15 cellular contexts compared by ENCODE assay signal in genomic region chr19:49559928-49560327, GRCh38. TPM values are rescaled to one million over a fixed set of nuclear protein-coding genes. Genes with fewer than 3 reads are reported as not detected.
DNase-seq lines count a peak whose midpoint lies in the region; ATAC-seq lines count a peak whose summit lies in the region.
"Had no signal": no experiment of that assay in that cellular context is flagged by ENCODE, and none has a peak within 500 bp of the region (broad histone marks: within the 10 kb centered on the region; RNA-seq: fewer than 3 reads in every experiment).

No MANE protein-coding gene starts in this region.

- H3K9me3 ChIP-seq in mesenchymal stem cell (ENCODE audit: control insufficient read depth, low read length) = no peaks in the 10 kb centered on the region
- H3K9me3 ChIP-seq: suprapubic skin had no signal

- 90% methylated on average over 15 of the region's 15 CpGs for WGBS in mesenchymal stem cell

- no peak overlapping the region for H2BK15ac ChIP-seq in mesenchymal stem cell (ENCODE audit: low read depth, poor library complexity, severe bottlenecking)

- DNase-seq in activated CD4-positive, alpha-beta T cell treated with anti-CD3 and anti-CD28 coated beads for 36 hours = peak; percentile 55
- no peak for DNase-seq in activated CD4-positive, alpha-beta T cell treated with anti-CD3 and anti-CD28 coated beads for 1 hour
- peak; percentile 34 to 40 for DNase-seq in activated T-cell treated with anti-CD3 and anti-CD28 coated beads, Interleukin-2, amount 50 U/mL, for 72 hours
- DNase-seq in mesenchymal stem cell = no peak
- DNase-seq in stimulated activated naive CD8-positive, alpha-beta T cell treated with anti-CD3 and anti-CD28 coated beads, Interleukin-15, Interleukin-2, amounts not matched to agents 100 U/mL and 50 U/mL, for 24 hours = peak; percentile 48
- no peak for DNase-seq in stimulated activated naive CD4-positive, alpha-beta T cell treated with Interleukin-2 at 50 U/mL for 16 hours (lab: John Stamatoyannopoulos, UW)
- DNase-seq: KBM-7, NCI-H2081 treated with DMSO at 0.1 percent for 48 hours had no signal

- no peaks in the 10 kb centered on the region for H3K27me3 Mint-ChIP-seq in activated CD4-positive, alpha-beta T cell treated with anti-CD3 and anti-CD28 coated beads for 36 hours
- no peaks in the 10 kb centered on the region for H3K27me3 Mint-ChIP-seq in activated T-cell treated with anti-CD3 and anti-CD28 coated beads, Interleukin-2, amount 50 U/mL, for 72 hours (ENCODE audit: low read depth)
- H3K27me3 Mint-ChIP-seq: memory B cell had no signal

- no peak overlapping the region for H3K14ac ChIP-seq in mesenchymal stem cell (ENCODE audit: low read length in 2 of 2)

- peak overlapping the region in 1 of 2 experiments; percentile 35 for H2BK12ac ChIP-seq in mesenchymal stem cell (ENCODE audit: low read length in 2 of 2)

- H3K79me1 ChIP-seq in mesenchymal stem cell (replicated peaks; ENCODE audit: low read length, poor library complexity, severe bottlenecking) = peaks cover 25% of the 10 kb centered on the region

- H2BK120ac ChIP-seq in mesenchymal stem cell (ENCODE audit: low read depth, low read length) = no peak overlapping the region

- H3K4ac ChIP-seq in mesenchymal stem cell (ENCODE audit: low read depth in 1 of 2, low read length in 2 of 2) = no peak overlapping the region

- H3K27ac Mint-ChIP-seq in activated CD4-positive, alpha-beta T cell treated with anti-CD3 and anti-CD28 coated beads for 36 hours = peak overlapping the region; percentile 94
- peak overlapping the region; percentile 86 for H3K27ac Mint-ChIP-seq in activated T-cell treated with anti-CD3 and anti-CD28 coated beads, Interleukin-2, amount 50 U/mL, for 72 hours

- no peak for ATAC-seq in activated CD4-positive, alpha-beta T cell treated with anti-CD3 and anti-CD28 coated beads for 36 hours
- peak in 1 of 2 donors; percentile 2 for ATAC-seq in activated T-cell treated with anti-CD3 and anti-CD28 coated beads, Interleukin-2, amount 50 U/mL, for 72 hours (replicated peaks in 1 of 2)
- ATAC-seq in stimulated activated naive CD8-positive, alpha-beta T cell treated with anti-CD3 and anti-CD28 coated beads, Interleukin-15, Interleukin-2, amounts not matched to agents 100 U/mL and 50 U/mL, for 24 hours = no peak
- no peak for ATAC-seq in HG02623 (IDR thresholded peaks at IDR 0.05; ENCODE audit: unreplicated experiment)
- ATAC-seq in activated CD4-positive, CD25-positive, alpha-beta regulatory T cell treated with anti-CD3 and anti-CD28 coated beads, Interleukin-2, amount 50 U/mL, for 24 hours = no peak

- H3K4me3 Mint-ChIP-seq in activated CD4-positive, alpha-beta T cell treated with anti-CD3 and anti-CD28 coated beads for 36 hours = peak overlapping the region; percentile 74
- peak overlapping the region; percentile 79 to 86 for H3K4me3 Mint-ChIP-seq in activated T-cell treated with anti-CD3 and anti-CD28 coated beads, Interleukin-2, amount 50 U/mL, for 72 hours

- CTCF ChIA-PET in activated CD4-positive, alpha-beta T cell treated with anti-CD3 and anti-CD28 coated beads for 36 hours (lab: Charles Lee) = interaction anchor here (1.3 to 12.0 kb wide), 3 partner anchors 10 to 113 kb away, joined by 3 to 161 read pairs (median 30); no protein-coding TSS in a partner anchor

- no peak overlapping the region for H2BK5ac ChIP-seq in mesenchymal stem cell (ENCODE audit: low read depth, low read length, poor library complexity, severe bottlenecking)

- no peak overlapping the region for H2AFZ ChIP-seq in mesenchymal stem cell (ENCODE audit: low read depth, low read length)
- H2AFZ ChIP-seq: hepatocyte, PC-9 had no signal

- POLR2A ChIA-PET in activated CD4-positive, alpha-beta T cell treated with anti-CD3 and anti-CD28 coated beads for 36 hours (lab: Charles Lee) = interaction anchor here (0.5 to 0.6 kb wide), 3 partner anchors 13 to 52 kb away, joined by 3 to 4 read pairs (median 3); no protein-coding TSS in a partner anchor

- peaks cover 52 to 60% of the 10 kb centered on the region in 2 experiments for H3K36me3 ChIP-seq in mesenchymal stem cell (ENCODE audit: control insufficient read depth in 1 of 2, insufficient read depth in 2 of 2, low read depth in 1 of 2, low read length in 2 of 2)

- H3K4me1 ChIP-seq in mesenchymal stem cell (ENCODE audit: control insufficient read depth, insufficient read depth, low read depth, low read length) = peaks cover 5% of the 10 kb centered on the region

- no peak overlapping the region for H2AK5ac ChIP-seq in mesenchymal stem cell (ENCODE audit: low read length, severe bottlenecking)

- intact Hi-C loops in activated CD4-positive, alpha-beta T cell treated with anti-CD3 and anti-CD28 coated beads for 36 hours (cut with DNase I, micrococcal nuclease) = loop anchor here in 1 of 2 experiments (10.0 kb wide), 1 partner anchor 685 kb away; the partner anchor contains the start of gene PPP1R15A

- peaks cover 60% of the 10 kb centered on the region for H3K36me3 Mint-ChIP-seq in activated CD4-positive, alpha-beta T cell treated with anti-CD3 and anti-CD28 coated beads for 36 hours (ENCODE audit: low read depth)
- peaks cover 7 to 19% of the 10 kb centered on the region in 2 donors for H3K36me3 Mint-ChIP-seq in activated T-cell treated with anti-CD3 and anti-CD28 coated beads, Interleukin-2, amount 50 U/mL, for 72 hours (ENCODE audit: insufficient read depth in 2 of 2)

- H3K4me2 ChIP-seq in mesenchymal stem cell (ENCODE audit: low read length, poor library complexity, severe bottlenecking) = no peak overlapping the region
- H3K4me2 ChIP-seq: hepatocyte, PC-9 had no signal

- H3K27ac ChIP-seq in mesenchymal stem cell (ENCODE audit: low read length, poor library complexity, severe bottlenecking) = no peak overlapping the region
- H3K27ac ChIP-seq: 22Rv1, hepatocyte, PC-9, suprapubic skin had no signal

- H3K23ac ChIP-seq in mesenchymal stem cell (ENCODE audit: low read length in 2 of 2) = peak overlapping the region in 1 of 2 experiments; percentile 38

- no peaks in the 10 kb centered on the region for H3K27me3 ChIP-seq in mesenchymal stem cell (ENCODE audit: control insufficient read depth in 1 of 2, insufficient read depth in 1 of 2, low read length in 2 of 2)
- H3K27me3 ChIP-seq: hepatocyte, suprapubic skin had no signal

- no peaks in the 10 kb centered on the region for H3K9me3 Mint-ChIP-seq in activated CD4-positive, alpha-beta T cell treated with anti-CD3 and anti-CD28 coated beads for 36 hours (ENCODE audit: low read depth)
- H3K9me3 Mint-ChIP-seq in activated T-cell treated with anti-CD3 and anti-CD28 coated beads, Interleukin-2, amount 50 U/mL, for 72 hours = no peaks in the 10 kb centered on the region
- H3K9me3 Mint-ChIP-seq: memory B cell had no signal

- peaks cover 84% of the 10 kb centered on the region for H3K4me1 Mint-ChIP-seq in activated CD4-positive, alpha-beta T cell treated with anti-CD3 and anti-CD28 coated beads for 36 hours
- H3K4me1 Mint-ChIP-seq in activated T-cell treated with anti-CD3 and anti-CD28 coated beads, Interleukin-2, amount 50 U/mL, for 72 hours (ENCODE audit: low read depth) = peaks cover 85% of the 10 kb centered on the region

- H3K18ac ChIP-seq in mesenchymal stem cell (ENCODE audit: low read depth in 1 of 2, low read length in 2 of 2) = peak overlapping the region in 1 of 2 experiments; percentile 74

- H4K8ac ChIP-seq in mesenchymal stem cell (ENCODE audit: low read length) = peak overlapping the region; percentile 10

- no peak overlapping the region for H4K91ac ChIP-seq in mesenchymal stem cell (ENCODE audit: low read length)

- no peak overlapping the region for H3K9ac ChIP-seq in mesenchymal stem cell (ENCODE audit: low read length)

- no peak overlapping the region for H3K4me3 ChIP-seq in mesenchymal stem cell (ENCODE audit: insufficient read depth in 1 of 2, low read depth in 1 of 2, low read length in 2 of 2)
- H3K4me3 ChIP-seq: hepatocyte, PC-9, suprapubic skin had no signal

RNA-seq across cellular contexts. Expression of gene NOSIP, which starts 20.4 kb away (rescaled TPM):
- total RNA-seq in activated CD4-positive, alpha-beta T cell treated with anti-CD3 and anti-CD28 coated beads for 36 hours = 10 to 100 TPM; 71.4 to 73.1 TPM
- total RNA-seq in activated T-cell treated with anti-CD3 and anti-CD28 coated beads, Interleukin-2, amount 50 U/mL, for 72 hours = 10 to 100 TPM; 66.0 to 72.7 TPM
- polyA plus RNA-seq in mesenchymal stem cell (2013, experiment 1 of 2) = 47.3 TPM
- 45.5 TPM for polyA plus RNA-seq in mesenchymal stem cell (2013, experiment 2 of 2)

RNA-seq across cellular contexts. Expression of gene PRRG2, which starts 21.2 kb away (rescaled TPM):
- 1 to 10 TPM in 1 of 2 experiments, under 1 TPM in 1; 0.81 to 1.6 TPM for total RNA-seq in activated CD4-positive, alpha-beta T cell treated with anti-CD3 and anti-CD28 coated beads for 36 hours
- 1 to 10 TPM in 1 of 2 donors, under 1 TPM in 1; 0.88 to 1.1 TPM for total RNA-seq in activated T-cell treated with anti-CD3 and anti-CD28 coated beads, Interleukin-2, amount 50 U/mL, for 72 hours
- 0.50 TPM for polyA plus RNA-seq in mesenchymal stem cell (2013, experiment 1 of 2)
- 0.40 TPM for polyA plus RNA-seq in mesenchymal stem cell (2013, experiment 2 of 2)

RNA-seq across cellular contexts. Expression of gene PRR12, which starts 31.1 kb away (rescaled TPM):
- total RNA-seq in activated CD4-positive, alpha-beta T cell treated with anti-CD3 and anti-CD28 coated beads for 36 hours = 10 to 100 TPM; 21.0 to 22.7 TPM
- total RNA-seq in activated T-cell treated with anti-CD3 and anti-CD28 coated beads, Interleukin-2, amount 50 U/mL, for 72 hours = 10 to 100 TPM; 23.9 to 24.6 TPM
- polyA plus RNA-seq in mesenchymal stem cell (2013, experiment 1 of 2) = 12.1 TPM
- polyA plus RNA-seq in mesenchymal stem cell (2013, experiment 2 of 2) = 11.2 TPM

RNA-seq across cellular contexts. Expression of gene RCN3, which starts 32.1 kb away (rescaled TPM):
- total RNA-seq in activated CD4-positive, alpha-beta T cell treated with anti-CD3 and anti-CD28 coated beads for 36 hours = 10 to 100 TPM; 10.9 to 13.5 TPM
- 1 to 10 TPM; 3.2 to 4.3 TPM for total RNA-seq in activated T-cell treated with anti-CD3 and anti-CD28 coated beads, Interleukin-2, amount 50 U/mL, for 72 hours
- polyA plus RNA-seq in mesenchymal stem cell (2013, experiment 1 of 2) = 80.0 TPM
- polyA plus RNA-seq in mesenchymal stem cell (2013, experiment 2 of 2) = 81.7 TPM

RNA-seq across cellular contexts. Expression of gene FCGRT, which starts 47.5 kb away (rescaled TPM):
- total RNA-seq in activated CD4-positive, alpha-beta T cell treated with anti-CD3 and anti-CD28 coated beads for 36 hours = 10 to 100 TPM; 16.3 to 18.1 TPM
- total RNA-seq in activated T-cell treated with anti-CD3 and anti-CD28 coated beads, Interleukin-2, amount 50 U/mL, for 72 hours = 10 to 100 TPM; 21.2 to 24.1 TPM
- polyA plus RNA-seq in mesenchymal stem cell (2013, experiment 1 of 2) = 183 TPM
- 203 TPM for polyA plus RNA-seq in mesenchymal stem cell (2013, experiment 2 of 2)

Comparison
In these comparisons a context has a peak if more than half of its experiments do, and no peak if none do; other contexts are left out.
1. DNase-seq: peak in activated CD4-positive, alpha-beta T cell treated with anti-CD3 and anti-CD28 coated beads for 36 hours (single experiment), activated T-cell treated with anti-CD3 and anti-CD28 coated beads, Interleukin-2, amount 50 U/mL, for 72 hours (2 of 2) and stimulated activated naive CD8-positive, alpha-beta T cell treated with anti-CD3 and anti-CD28 coated beads, Interleukin-15, Interleukin-2, amounts not matched to agents 100 U/mL and 50 U/mL, for 24 hours (single experiment); none in activated CD4-positive, alpha-beta T cell treated with anti-CD3 and anti-CD28 coated beads for 1 hour (single experiment), mesenchymal stem cell (single experiment) and stimulated activated naive CD4-positive, alpha-beta T cell treated with Interleukin-2 at 50 U/mL for 16 hours (single experiment).